Comparison of ENCODE assay signal across 19 cellular contexts in genomic region chr18:36183987-36184386, GRCh38. TPM values are rescaled to one million over a fixed set of nuclear protein-coding genes. Genes with fewer than 3 reads are reported as not detected.
A peak's percentile ranks its signal among the peaks of the same experiment; 100 is the strongest.
DNase-seq lines count a peak whose midpoint lies in the region; ATAC-seq, FAIRE-seq and TF ChIP-seq lines count a peak whose summit lies in the region.
"Had no signal": no experiment of that assay in that cellular context is flagged by ENCODE, and none has a peak within 500 bp of the region (broad histone marks: within the 10 kb centered on the region; RNA-seq: fewer than 3 reads in every experiment).

No MANE protein-coding gene starts in this region.

- in situ Hi-C loops in K562 (cut with MboI) = no loop called here

- no peaks in the 10 kb centered on the region for H3K36me3 Mint-ChIP-seq in CD4-positive, alpha-beta T cell (ENCODE audit: low read depth)
- no peaks in the 10 kb centered on the region for H3K36me3 Mint-ChIP-seq in neural crest cell (ENCODE audit: low read depth)
- H3K36me3 Mint-ChIP-seq in activated CD4-positive, alpha-beta memory T cell treated with anti-CD3 and anti-CD28 coated beads for 36 hours = no peaks in the 10 kb centered on the region
- H3K36me3 Mint-ChIP-seq: CD8-positive, alpha-beta T cell had no signal

- peaks cover 22% of the 10 kb centered on the region for H3K27me3 Mint-ChIP-seq in CD4-positive, alpha-beta T cell
- peaks cover 45% of the 10 kb centered on the region for H3K27me3 Mint-ChIP-seq in neural crest cell (ENCODE audit: low read depth)
- peaks cover 12% of the 10 kb centered on the region for H3K27me3 Mint-ChIP-seq in activated CD4-positive, alpha-beta memory T cell treated with anti-CD3 and anti-CD28 coated beads for 36 hours

- POLR2A ChIA-PET in CD4-positive, alpha-beta T cell (lab: Charles Lee) = no interaction called here
- POLR2A ChIA-PET in HEK293 (lab: Yijun Ruan, JAX) = no interaction called here
- POLR2A ChIA-PET in K562 (lab: Yijun Ruan, JAX) = interaction anchor here (0.6 to 1.0 kb wide), 2 partner anchors 12 to 43 kb away, joined by 3 read pairs; no protein-coding TSS in a partner anchor
- POLR2A ChIA-PET in activated CD4-positive, alpha-beta memory T cell treated with anti-CD3 and anti-CD28 coated beads for 36 hours (lab: Charles Lee) = no interaction called here

- no peaks in the 10 kb centered on the region for H4K20me1 ChIP-seq in K562 (replicated peaks; ENCODE audit: control insufficient read depth, insufficient read depth, low read length)

- intact Hi-C loops in CD4-positive, alpha-beta T cell (cut with DNase I, micrococcal nuclease) = no loop called here
- intact Hi-C loops in K562 (cut with micrococcal nuclease) = no loop called here
- intact Hi-C loops in activated CD4-positive, alpha-beta memory T cell treated with anti-CD3 and anti-CD28 coated beads for 36 hours (cut with micrococcal nuclease) = no loop called here

- H3K27ac Mint-ChIP-seq in CD4-positive, alpha-beta T cell = no peak overlapping the region
- H3K27ac Mint-ChIP-seq in neural crest cell (ENCODE audit: unreplicated experiment) = no peak overlapping the region
- H3K27ac Mint-ChIP-seq in activated CD4-positive, alpha-beta memory T cell treated with anti-CD3 and anti-CD28 coated beads for 36 hours = no peak overlapping the region
- H3K27ac Mint-ChIP-seq: CD8-positive, alpha-beta T cell; GM23338; H9; HFFc6 had no signal

- no peaks in the 10 kb centered on the region for H3K9me3 Mint-ChIP-seq in CD4-positive, alpha-beta T cell
- H3K9me3 Mint-ChIP-seq in neural crest cell = no peaks in the 10 kb centered on the region
- no peaks in the 10 kb centered on the region for H3K9me3 Mint-ChIP-seq in activated CD4-positive, alpha-beta memory T cell treated with anti-CD3 and anti-CD28 coated beads for 36 hours
- H3K9me3 Mint-ChIP-seq: CD8-positive, alpha-beta T cell; GM23338; H9; HFFc6 had no signal

- DNase-seq in CD4-positive, alpha-beta T cell = no peak
- no peak for DNase-seq in K562 (ENCODE audit: extremely low read depth in 1 of 4, low spot score in 3 of 4)
- no peak for DNase-seq in neural crest cell (ENCODE audit: low read depth, low spot score)
- DNase-seq in MG63 = no peak
- no peak for DNase-seq in activated CD4-positive, alpha-beta memory T cell treated with anti-CD3 and anti-CD28 coated beads for 36 hours
- DNase-seq: C1 segment of cervical spinal cord; Caco-2; CD8-positive, alpha-beta T cell; DMS153; DND-41; H9; HFFc6 had no signal

- no peak for TF ChIP-seq POLR2A in K562 (conservative IDR thresholded peaks at IDR 0.05)

- peak overlapping the region; percentile 62 for H3K4me3 Mint-ChIP-seq in CD4-positive, alpha-beta T cell
- peak overlapping the region; percentile 36 for H3K4me3 Mint-ChIP-seq in neural crest cell
- H3K4me3 Mint-ChIP-seq in activated CD4-positive, alpha-beta memory T cell treated with anti-CD3 and anti-CD28 coated beads for 36 hours = no peak overlapping the region
- H3K4me3 Mint-ChIP-seq: CD8-positive, alpha-beta T cell; GM23338; H9; HFFc6 had no signal

- H3K36me3 ChIP-seq in HEK293 (ENCODE audit: control insufficient read depth in 2 of 2, insufficient read depth in 1 of 2, low read length in 2 of 2) (no peaks in the 10 kb centered on the region), K562 (ENCODE audit: control insufficient read depth, insufficient read depth, low read length) (no peaks in the 10 kb centered on the region), MG63 (peaks cover 10% of the 10 kb centered on the region)

- no peaks in the 10 kb centered on the region for H3K9me3 ChIP-seq in CD4-positive, alpha-beta T cell (ENCODE audit: control insufficient read depth, low read length)
- no peaks in the 10 kb centered on the region for H3K9me3 ChIP-seq in HEK293 (ENCODE audit: control insufficient read depth, insufficient read depth, low read depth, low read length)
- no peaks in the 10 kb centered on the region for H3K9me3 ChIP-seq in K562 (replicated peaks; ENCODE audit: control insufficient read depth, insufficient read depth, low read depth, low read length)
- no peaks in the 10 kb centered on the region for H3K9me3 ChIP-seq in MG63
- H3K9me3 ChIP-seq: Caco-2 had no signal

- CTCF ChIA-PET in CD4-positive, alpha-beta T cell (lab: Charles Lee) = no interaction called here
- CTCF ChIA-PET in HEK293 (lab: Yijun Ruan, JAX) (interaction anchor here (0.6 kb wide), 1 partner anchor 89 kb away, joined by 3 read pairs; no protein-coding TSS in a partner anchor), K562 (lab: Yijun Ruan, JAX; ENCODE audit: low intra/inter-chr PET ratio) (no interaction called here)
- CTCF ChIA-PET in activated CD4-positive, alpha-beta memory T cell treated with anti-CD3 and anti-CD28 coated beads for 36 hours (lab: Charles Lee) = no interaction called here

- H3K4me2 ChIP-seq in K562 (ENCODE audit: insufficient read depth, low read length) = no peak overlapping the region
- H3K4me2 ChIP-seq: GM23338 had no signal

- no peak overlapping the region for H3K4me3 ChIP-seq in HEK293 (ENCODE audit: low read depth, low read length)
- no peak overlapping the region for H3K4me3 ChIP-seq in K562
- H3K4me3 ChIP-seq in MG63 = no peak overlapping the region
- H3K4me3 ChIP-seq: GM23338 had no signal

- no peak overlapping the region for H3K27ac ChIP-seq in CD4-positive, alpha-beta T cell (ENCODE audit: low read depth, low read length)
- no peak overlapping the region for H3K27ac ChIP-seq in HEK293 (ENCODE audit: extremely low read depth, low read depth, low read length)
- H3K27ac ChIP-seq in K562 (ENCODE audit: extremely low read depth, low read depth, low read length) = no peak overlapping the region

- no peak overlapping the region for H3K9ac ChIP-seq in K562 (ENCODE audit: insufficient read depth in 1 of 2, low read depth in 2 of 2, low read length in 2 of 2)

- no peak for TF ChIP-seq CTCF in CD4-positive, alpha-beta T cell (IDR thresholded peaks at IDR 0.05)
- TF ChIP-seq CTCF in HEK293 (tag by site-specific recombination; IDR thresholded peaks at IDR 0.05) (no peak), K562 (IDR thresholded peaks at IDR 0.05 in 2 of 3, conservative IDR thresholded peaks at IDR 0.05 in 1 of 3; ENCODE audit: insufficient read depth in 2 of 3, low read depth in 1 of 3, low read length in 3 of 3) (no peak), neural crest cell (conservative IDR thresholded peaks at IDR 0.05) (no peak)

- H3K79me2 ChIP-seq in K562 (ENCODE audit: control insufficient read depth, insufficient read depth, low read length) = peaks cover 16% of the 10 kb centered on the region

- no peak for FAIRE-seq in K562 (lab: Jason Lieb, UNC)
- FAIRE-seq: G401.6 had no signal

- no peaks in the 10 kb centered on the region for H3K9me1 ChIP-seq in K562 (ENCODE audit: control insufficient read depth, insufficient read depth, low read length)

- WGBS in K562 (ENCODE audit: insufficient coverage, low coverage, missing lambda C conversion rate) = 22% methylated on average over 2 of the region's 2 CpGs

- TF ChIP-seq EP300 in K562 (IDR thresholded peaks at IDR 0.05; ENCODE audit: low read length) = no peak

- peaks cover 14% of the 10 kb centered on the region for H3K4me1 Mint-ChIP-seq in CD4-positive, alpha-beta T cell (ENCODE audit: low read depth)
- peaks cover 31% of the 10 kb centered on the region for H3K4me1 Mint-ChIP-seq in neural crest cell
- no peaks in the 10 kb centered on the region for H3K4me1 Mint-ChIP-seq in activated CD4-positive, alpha-beta memory T cell treated with anti-CD3 and anti-CD28 coated beads for 36 hours (ENCODE audit: low read depth)

- no peaks in the 10 kb centered on the region for H3K4me1 ChIP-seq in HEK293 (ENCODE audit: control insufficient read depth, insufficient read depth, low read length)
- peaks cover 23 to 31% of the 10 kb centered on the region in 2 experiments for H3K4me1 ChIP-seq in K562 (replicated peaks in 1 of 2; ENCODE audit: control insufficient read depth in 2 of 2, insufficient read depth in 2 of 2, low read length in 2 of 2)

- TF ChIP-seq RAD21 in K562 (CRISPR knock-in tag; conservative IDR thresholded peaks at IDR 0.05 in 1 of 2, IDR thresholded peaks at IDR 0.05 in 1 of 2) = no peak

- no peak overlapping the region for H2AFZ ChIP-seq in K562 (ENCODE audit: low read depth, low read length)
- H2AFZ ChIP-seq: GM23338 had no signal

- peaks cover 12% of the 10 kb centered on the region for H3K27me3 ChIP-seq in CD4-positive, alpha-beta T cell (ENCODE audit: control insufficient read depth, insufficient read depth, low read length)
- H3K27me3 ChIP-seq in K562 (ENCODE audit: control insufficient read depth in 2 of 2, insufficient read depth in 2 of 2, low read length in 2 of 2) (no peaks in the 10 kb centered on the region), MG63 (no peaks in the 10 kb centered on the region)

- BruUV-seq in K562 (replicated peaks; lab: Mats Ljungman, UMichigan) = no TSS peak

- no peak for ATAC-seq in CD4-positive, alpha-beta T cell (ENCODE audit: poor library complexity)
- no peak for ATAC-seq in K562
- ATAC-seq in HG03175 (IDR thresholded peaks at IDR 0.05; ENCODE audit: unreplicated experiment) = no peak
- ATAC-seq in GM18868 (IDR thresholded peaks at IDR 0.05; ENCODE audit: unreplicated experiment) = no peak
- ATAC-seq: CD8-positive, alpha-beta T cell; GM23338; HCT116 had no signal

RNA-seq across cellular contexts. Expression of gene MOCOS, which starts 3.3 kb away (rescaled TPM):
- not detected for total RNA-seq in CD4-positive, alpha-beta T cell
- total RNA-seq in K562 (2011; cell fraction: chromatin; rRNA removed; ENCODE audit: low replicate concordance) = 13.8 and 19.3 TPM in 2 replicates
- total RNA-seq in K562 (2011; cell fraction: nucleolus; rRNA removed) = 11.7 and 12.5 TPM in 2 replicates
- total RNA-seq in K562 (2011; cell fraction: nucleoplasm; rRNA removed) = 13.4 and 14.2 TPM in 2 replicates
- total RNA-seq in K562 (2014; rRNA removed) (8.4 and 11.8 TPM in 2 replicates), K562 (2014; rRNA removed; fragmentation: Illumina TruSeq; extraction: Trizol) (11.5 and 11.8 TPM in 2 replicates), K562 (2015; rRNA removed; fragmentation: Illumina TruSeq; extraction: Trizol) (7.7 TPM in 2 replicates), K562 (2021) (12.4 TPM in 2 replicates), neural crest cell (2.6 TPM in 2 replicates)
- polyA plus RNA-seq in K562 (2011; rRNA removed) (8.1 and 8.6 TPM in 2 replicates), K562 (2014; fragmentation: Illumina TruSeq; extraction: Trizol) (8.4 and 9.2 TPM in 2 replicates), K562 (2014; fragmentation: Nextera tagmentation; extraction: Ambion mirVana) (1 to 10 TPM; 4.5 to 4.6 TPM), K562 (2014; rRNA removed) (9.1 and 12.1 TPM in 2 replicates)
- 6.4 and 6.8 TPM in 2 replicates for polyA plus RNA-seq in K562 (2011; cell fraction: cytosol; rRNA removed)
- 11.0 and 12.3 TPM in 2 replicates for polyA plus RNA-seq in K562 (2011; cell fraction: nucleus; rRNA removed)
- polyA plus RNA-seq in K562 (2012) = 6.5 and 17.9 TPM in 2 replicates
- polyA minus RNA-seq in K562 (2011; rRNA and poly(A)+ RNA removed) = 10.8 and 12.7 TPM in 2 replicates
- 6.4 and 6.6 TPM in 2 replicates for polyA minus RNA-seq in K562 (2011; cell fraction: cytosol; rRNA and poly(A)+ RNA removed)
- polyA minus RNA-seq in K562 (2011; cell fraction: nucleus; rRNA and poly(A)+ RNA removed) = 7.4 and 11.7 TPM in 2 replicates
- 13.4 and 16.4 TPM in 2 replicates for total RNA-seq in MG63 (2014; rRNA removed; shearing (Covaris generic); ENCODE audit: low replicate concordance)
- total RNA-seq in activated CD4-positive, alpha-beta memory T cell treated with anti-CD3 and anti-CD28 coated beads for 36 hours = under 1 TPM; 0.17 to 0.36 TPM
- total RNA-seq: A673; CD8-positive, alpha-beta T cell had no signal

RNA-seq across cellular contexts. Expression of gene ELP2, which starts 54.3 kb away (rescaled TPM):
- total RNA-seq in CD4-positive, alpha-beta T cell = 100 to 1,000 TPM; 200 to 206 TPM
- total RNA-seq in K562 (2011; cell fraction: chromatin; rRNA removed; ENCODE audit: low replicate concordance) = 409 and 679 TPM in 2 replicates
- 246 and 294 TPM in 2 replicates for total RNA-seq in K562 (2011; cell fraction: nucleolus; rRNA removed)
- 383 and 472 TPM in 2 replicates for total RNA-seq in K562 (2011; cell fraction: nucleoplasm; rRNA removed)
- total RNA-seq in K562 (2014; rRNA removed) (156 and 158 TPM in 2 replicates), K562 (2014; rRNA removed; fragmentation: Illumina TruSeq; extraction: Trizol) (123 and 139 TPM in 2 replicates), K562 (2015; rRNA removed; fragmentation: Illumina TruSeq; extraction: Trizol) (72.8 and 76.8 TPM in 2 replicates), K562 (2021) (140 and 148 TPM in 2 replicates), neural crest cell (80.4 and 94.1 TPM in 2 replicates)
- polyA plus RNA-seq in K562 (2011; rRNA removed) (188 and 192 TPM in 2 replicates), K562 (2014; fragmentation: Illumina TruSeq; extraction: Trizol) (87.4 and 96.0 TPM in 2 replicates), K562 (2014; fragmentation: Nextera tagmentation; extraction: Ambion mirVana) (100 to 1,000 TPM; 146 to 172 TPM), K562 (2014; rRNA removed) (84.0 and 94.8 TPM in 2 replicates)
- 42.9 and 93.6 TPM in 2 replicates for polyA plus RNA-seq in K562 (2011; cell fraction: cytosol; rRNA removed)
- 181 and 221 TPM in 2 replicates for polyA plus RNA-seq in K562 (2011; cell fraction: nucleus; rRNA removed)
- 133 and 141 TPM in 2 replicates for polyA plus RNA-seq in K562 (2012)
- 262 and 352 TPM in 2 replicates for polyA minus RNA-seq in K562 (2011; rRNA and poly(A)+ RNA removed)
- polyA minus RNA-seq in K562 (2011; cell fraction: cytosol; rRNA and poly(A)+ RNA removed) = 73.4 and 77.3 TPM in 2 replicates
- polyA minus RNA-seq in K562 (2011; cell fraction: nucleus; rRNA and poly(A)+ RNA removed) = 158 and 260 TPM in 2 replicates
- 85.7 and 109 TPM in 2 replicates for total RNA-seq in MG63 (2014; rRNA removed; shearing (Covaris generic); ENCODE audit: low replicate concordance)
- 10 to 100 TPM; 83.7 to 84.4 TPM for total RNA-seq in activated CD4-positive, alpha-beta memory T cell treated with anti-CD3 and anti-CD28 coated beads for 36 hours

RNA-seq across cellular contexts. Expression of gene SLC39A6, which starts 54.8 kb away (rescaled TPM):
- total RNA-seq in CD4-positive, alpha-beta T cell = 10 to 100 TPM; 10.6 to 11.0 TPM
- total RNA-seq in K562 (2011; cell fraction: chromatin; rRNA removed; ENCODE audit: low replicate concordance) = 16.4 and 23.0 TPM in 2 replicates
- 16.7 and 19.2 TPM in 2 replicates for total RNA-seq in K562 (2011; cell fraction: nucleolus; rRNA removed)
- 18.1 and 19.9 TPM in 2 replicates for total RNA-seq in K562 (2011; cell fraction: nucleoplasm; rRNA removed)
- total RNA-seq in K562 (2014; rRNA removed) (17.4 and 21.1 TPM in 2 replicates), K562 (2014; rRNA removed; fragmentation: Illumina TruSeq; extraction: Trizol) (19.9 and 20.9 TPM in 2 replicates), K562 (2015; rRNA removed; fragmentation: Illumina TruSeq; extraction: Trizol) (19.0 and 20.6 TPM in 2 replicates), K562 (2021) (13.2 and 14.0 TPM in 2 replicates), neural crest cell (101 TPM in 2 replicates)
- polyA plus RNA-seq in K562 (2011; rRNA removed) (16.7 and 17.8 TPM in 2 replicates), K562 (2014; fragmentation: Illumina TruSeq; extraction: Trizol) (22.1 and 23.8 TPM in 2 replicates), K562 (2014; fragmentation: Nextera tagmentation; extraction: Ambion mirVana) (1 to 10 TPM; 5.6 to 6.6 TPM), K562 (2014; rRNA removed) (13.2 and 13.8 TPM in 2 replicates)
- polyA plus RNA-seq in K562 (2011; cell fraction: cytosol; rRNA removed) = 11.3 and 13.7 TPM in 2 replicates
- 14.2 and 16.8 TPM in 2 replicates for polyA plus RNA-seq in K562 (2011; cell fraction: nucleus; rRNA removed)
- 8.7 and 10.7 TPM in 2 replicates for polyA plus RNA-seq in K562 (2012)
- 26.3 and 34.2 TPM in 2 replicates for polyA minus RNA-seq in K562 (2011; rRNA and poly(A)+ RNA removed)
- polyA minus RNA-seq in K562 (2011; cell fraction: cytosol; rRNA and poly(A)+ RNA removed) = 5.0 and 5.6 TPM in 2 replicates
- 7.3 and 11.8 TPM in 2 replicates for polyA minus RNA-seq in K562 (2011; cell fraction: nucleus; rRNA and poly(A)+ RNA removed)
- 63.0 and 80.9 TPM in 2 replicates for total RNA-seq in MG63 (2014; rRNA removed; shearing (Covaris generic); ENCODE audit: low replicate concordance)
- total RNA-seq in activated CD4-positive, alpha-beta memory T cell treated with anti-CD3 and anti-CD28 coated beads for 36 hours = 10 to 100 TPM; 23.7 to 24.3 TPM
